In genomic region chr6:5132741-5133140, GRCh38 we compare ENCODE assay signal across 8 cellular contexts. TPM values are rescaled to one million over a fixed set of nuclear protein-coding genes. Genes with fewer than 3 reads are reported as not detected.
DNase-seq lines count a peak whose midpoint lies in the region; ATAC-seq and TF ChIP-seq lines count a peak whose summit lies in the region.

No MANE protein-coding gene starts in this region.

- TF ChIP-seq CTCF in GM10248 (IDR thresholded peaks at IDR 0.05; ENCODE audit: control extremely low read depth, extremely low read depth, low read depth, missing control alignments) (peak; percentile 12), right atrium auricular region (IDR thresholded peaks at IDR 0.05) (peak in 1 of 2 donors; percentile 17)

- POLR2A ChIA-PET in GM10248 (lab: Yijun Ruan, JAX): no interaction called here

- peak overlapping the region; percentile 7 to 18 for H3K4me3 ChIP-seq in right atrium auricular region

- peak; percentile 29 for DNase-seq in GM10248 (ENCODE audit: extremely low spot score)
- no peak for DNase-seq in T-helper 17 cell
- peak; percentile 88 for DNase-seq in right atrium auricular region (ENCODE audit: low spot score)
- no peak for DNase-seq in stimulated activated effector memory CD8-positive, alpha-beta T cell treated with anti-CD3 and anti-CD28 coated beads, Interleukin-12 subunit alpha, Interleukin-12 subunit beta, amount 100 ng/mL, for 72 hours (ENCODE audit: low spot score in 2 of 2)
- no peak for DNase-seq in middle frontal gyrus (ENCODE audit: extremely low spot score, low spot score)
- no peak for DNase-seq in stimulated activated CD4-positive, alpha-beta T cell treated with anti-CD3 and anti-CD28 coated beads, Interleukin-15, amount 100 ng/mL, for 24 hours
- no peak for DNase-seq in T-helper 9 cell

- CTCF ChIA-PET in GM10248 (lab: Yijun Ruan, JAX): interaction anchor here (1.8 to 3.8 kb wide), 2 partner anchors 11 to 12 kb away, joined by 8 to 22 read pairs; no protein-coding TSS in a partner anchor

- no peaks in the 10 kb centered on the region for H3K27me3 Mint-ChIP-seq in T-helper 17 cell

- no peaks in the 10 kb centered on the region for H3K36me3 ChIP-seq in right atrium auricular region

- peaks cover 12% of the 10 kb centered on the region for H3K4me1 Mint-ChIP-seq in T-helper 17 cell
- no peaks in the 10 kb centered on the region for H3K4me1 Mint-ChIP-seq in stimulated activated effector memory CD8-positive, alpha-beta T cell treated with anti-CD3 and anti-CD28 coated beads, Interleukin-12 subunit alpha, Interleukin-12 subunit beta, amount 100 ng/mL, for 72 hours

- H3K27ac ChIP-seq in right atrium auricular region: peak overlapping the region; percentile 58 to 63

- peak; percentile 89 for ATAC-seq in HG02588 (IDR thresholded peaks at IDR 0.05; ENCODE audit: unreplicated experiment)
- ATAC-seq in T-helper 17 cell: peak; percentile 37
- ATAC-seq in stimulated activated effector memory CD8-positive, alpha-beta T cell treated with anti-CD3 and anti-CD28 coated beads, Interleukin-12 subunit alpha, Interleukin-12 subunit beta, amount 100 ng/mL, for 72 hours: peak; percentile 48

- peaks cover 0 to 8% of the 10 kb centered on the region in 2 donors for H3K4me1 ChIP-seq in right atrium auricular region

- no peaks in the 10 kb centered on the region for H3K27me3 ChIP-seq in right atrium auricular region

- H3K9me3 ChIP-seq in T-helper 17 cell (ENCODE audit: control insufficient read depth, low read length, poor library complexity, severe bottlenecking): no peaks in the 10 kb centered on the region
- H3K9me3 ChIP-seq in right atrium auricular region: no peaks in the 10 kb centered on the region

- H3K4me3 Mint-ChIP-seq in T-helper 17 cell: no peak overlapping the region
- no peak overlapping the region for H3K4me3 Mint-ChIP-seq in stimulated activated effector memory CD8-positive, alpha-beta T cell treated with anti-CD3 and anti-CD28 coated beads, Interleukin-12 subunit alpha, Interleukin-12 subunit beta, amount 100 ng/mL, for 72 hours

- H3K27ac Mint-ChIP-seq in T-helper 17 cell: no peak overlapping the region
- H3K27ac Mint-ChIP-seq in stimulated activated effector memory CD8-positive, alpha-beta T cell treated with anti-CD3 and anti-CD28 coated beads, Interleukin-12 subunit alpha, Interleukin-12 subunit beta, amount 100 ng/mL, for 72 hours: no peak overlapping the region

- H3K36me3 Mint-ChIP-seq in T-helper 17 cell (ENCODE audit: low read depth): peaks cover 8% of the 10 kb centered on the region
- H3K36me3 Mint-ChIP-seq in stimulated activated effector memory CD8-positive, alpha-beta T cell treated with anti-CD3 and anti-CD28 coated beads, Interleukin-12 subunit alpha, Interleukin-12 subunit beta, amount 100 ng/mL, for 72 hours: peaks cover 5% of the 10 kb centered on the region

- H3K9me3 Mint-ChIP-seq in stimulated activated effector memory CD8-positive, alpha-beta T cell treated with anti-CD3 and anti-CD28 coated beads, Interleukin-12 subunit alpha, Interleukin-12 subunit beta, amount 100 ng/mL, for 72 hours: no peaks in the 10 kb centered on the region

RNA-seq across cellular contexts. Expression of gene PPP1R3G, which starts 47.6 kb away (rescaled TPM):
- total RNA-seq in T-helper 17 cell (not detected), right atrium auricular region (10 to 100 TPM in 1 of 2 donors, 1 to 10 TPM in 1; 8.8 to 16.4 TPM)

Comparison
In these comparisons a context has a peak if more than half of its experiments do, and no peak if none do; other contexts are left out.
1. DNase-seq: peak in GM10248 (single experiment) and right atrium auricular region (single experiment); none in T-helper 17 cell (0 of 3), stimulated activated effector memory CD8-positive, alpha-beta T cell treated with anti-CD3 and anti-CD28 coated beads, Interleukin-12 subunit alpha, Interleukin-12 subunit beta, amount 100 ng/mL, for 72 hours (0 of 2), middle frontal gyrus (single experiment), stimulated activated CD4-positive, alpha-beta T cell treated with anti-CD3 and anti-CD28 coated beads, Interleukin-15, amount 100 ng/mL, for 24 hours (single experiment) and T-helper 9 cell (single experiment).
2. ATAC-seq: peak in every context shown above with its lines; median percentile 89 in HG02588; 48 in stimulated activated effector memory CD8-positive, alpha-beta T cell treated with anti-CD3 and anti-CD28 coated beads, Interleukin-12 subunit alpha, Interleukin-12 subunit beta, amount 100 ng/mL, for 72 hours; 37 in T-helper 17 cell.
3. RNA of gene PPP1R3G, which starts 47.6 kb away (total RNA-seq): 8.8 to 16.4 TPM in right atrium auricular region; not detected in T-helper 17 cell; every median in the first group is over 4 times any median in the second.